ENCODE assay signal across 1 cellular context in the genomic region with DNA sequence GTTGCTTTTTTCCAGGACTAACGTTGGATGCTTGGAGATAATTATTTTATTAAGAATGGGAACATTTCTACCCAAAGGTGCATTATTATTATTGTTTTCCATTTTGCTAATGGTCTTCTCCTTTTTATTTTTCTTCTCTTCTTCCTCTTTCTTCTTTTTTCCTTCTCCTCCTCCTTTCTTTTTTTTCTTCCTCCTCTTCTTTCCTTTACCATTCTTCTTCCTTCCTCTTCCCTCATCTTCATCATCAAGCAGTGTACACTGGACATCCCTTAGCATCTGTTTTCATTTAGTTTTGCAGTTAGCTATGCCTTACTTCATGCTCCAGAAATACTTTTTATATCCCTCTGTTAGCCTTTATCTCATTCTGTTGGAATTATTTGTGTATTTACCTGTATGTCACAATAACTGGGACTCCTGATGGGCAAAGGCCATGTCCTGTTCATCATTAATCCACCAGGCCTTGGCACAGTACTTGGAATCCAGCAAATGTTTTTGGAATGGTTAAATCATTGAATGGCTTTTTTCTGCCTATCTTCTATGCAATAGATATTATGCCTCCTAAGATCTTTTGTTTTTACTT.
TF ChIP-seq lines count a peak whose summit lies in the region.

No MANE protein-coding gene starts in this region.

TF ChIP-seq in HepG2, 621 proteins besides CTCF, POLR2A, EP300 and RAD21 (continued from another document):
- TF ChIP-seq, protein P1, sequence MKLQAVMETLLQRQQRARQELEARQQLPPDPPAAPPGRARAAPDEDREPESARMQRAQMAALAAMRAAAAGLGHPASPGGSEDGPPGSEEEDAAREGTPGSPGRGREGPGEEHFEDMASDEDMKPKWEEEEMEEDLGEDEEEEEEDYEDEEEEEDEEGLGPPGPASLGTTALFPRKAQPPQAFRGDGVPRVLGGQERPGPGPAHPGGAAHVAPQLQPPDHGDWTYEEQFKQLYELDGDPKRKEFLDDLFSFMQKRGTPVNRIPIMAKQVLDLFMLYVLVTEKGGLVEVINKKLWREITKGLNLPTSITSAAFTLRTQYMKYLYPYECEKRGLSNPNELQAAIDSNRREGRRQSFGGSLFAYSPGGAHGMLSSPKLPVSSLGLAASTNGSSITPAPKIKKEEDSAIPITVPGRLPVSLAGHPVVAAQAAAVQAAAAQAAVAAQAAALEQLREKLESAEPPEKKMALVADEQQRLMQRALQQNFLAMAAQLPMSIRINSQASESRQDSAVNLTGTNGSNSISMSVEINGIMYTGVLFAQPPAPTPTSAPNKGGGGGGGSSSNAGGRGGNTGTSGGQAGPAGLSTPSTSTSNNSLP (IDR thresholded peaks at IDR 0.05; ENCODE audit: low read depth, low read length), result peak; percentile 96
- no peak for TF ChIP-seq ZNF724P (CRISPR knock-in tag; IDR thresholded peaks at IDR 0.05; ENCODE audit: borderline replicate concordance)
- peak; percentile 63 for TF ChIP-seq GATAD2A (CRISPR knock-in tag; IDR thresholded peaks at IDR 0.05)
- peak; percentile 60 for TF ChIP-seq TEAD3 (CRISPR knock-in tag; optimal IDR thresholded peaks at IDR 0.05; ENCODE audit: borderline replicate concordance)
- TF ChIP-seq SAP130 (CRISPR knock-in tag; IDR thresholded peaks at IDR 0.05; ENCODE audit: low read depth), result no peak
- TF ChIP-seq, protein P2, sequence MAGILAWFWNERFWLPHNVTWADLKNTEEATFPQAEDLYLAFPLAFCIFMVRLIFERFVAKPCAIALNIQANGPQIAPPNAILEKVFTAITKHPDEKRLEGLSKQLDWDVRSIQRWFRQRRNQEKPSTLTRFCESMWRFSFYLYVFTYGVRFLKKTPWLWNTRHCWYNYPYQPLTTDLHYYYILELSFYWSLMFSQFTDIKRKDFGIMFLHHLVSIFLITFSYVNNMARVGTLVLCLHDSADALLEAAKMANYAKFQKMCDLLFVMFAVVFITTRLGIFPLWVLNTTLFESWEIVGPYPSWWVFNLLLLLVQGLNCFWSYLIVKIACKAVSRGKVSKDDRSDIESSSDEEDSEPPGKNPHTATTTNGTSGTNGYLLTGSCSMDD (CRISPR knock-in tag; IDR thresholded peaks at IDR 0.05), result no peak
- TF ChIP-seq NR2F2 (IDR thresholded peaks at IDR 0.05; ENCODE audit: borderline replicate concordance, low read depth), result no peak
- no peak for TF ChIP-seq ZNF33A (CRISPR knock-in tag; IDR thresholded peaks at IDR 0.05; ENCODE audit: borderline replicate concordance)
- TF ChIP-seq HIVEP1 (CRISPR knock-in tag; IDR thresholded peaks at IDR 0.05), result no peak
- no peak for TF ChIP-seq MXI1 (IDR thresholded peaks at IDR 0.05; ENCODE audit: borderline replicate concordance, low read depth, low read length)
- no peak for TF ChIP-seq ZNF337 (CRISPR knock-in tag; IDR thresholded peaks at IDR 0.05; ENCODE audit: borderline replicate concordance, low read depth)
- TF ChIP-seq ZNF563 (CRISPR knock-in tag; IDR thresholded peaks at IDR 0.05), result no peak
- no peak for TF ChIP-seq HDAC6 (IDR thresholded peaks at IDR 0.05; ENCODE audit: low read depth, low read length)
- no peak for TF ChIP-seq FOXA1 (IDR thresholded peaks at IDR 0.05)
- TF ChIP-seq FOXA1 (CRISPR knock-in tag; IDR thresholded peaks at IDR 0.05), result peak; percentile 54; the same call in 1 of the 2 replicates
- no peak for TF ChIP-seq NFE2L1 (CRISPR knock-in tag; IDR thresholded peaks at IDR 0.05; ENCODE audit: borderline replicate concordance)
- TF ChIP-seq MTF2 (CRISPR knock-in tag; IDR thresholded peaks at IDR 0.05; ENCODE audit: borderline replicate concordance), result no peak
- no peak for TF ChIP-seq NPAS2 (CRISPR knock-in tag; IDR thresholded peaks at IDR 0.05; ENCODE audit: borderline replicate concordance)
- no peak for TF ChIP-seq CBFB (CRISPR knock-in tag; IDR thresholded peaks at IDR 0.05)
- TF ChIP-seq, protein P3, sequence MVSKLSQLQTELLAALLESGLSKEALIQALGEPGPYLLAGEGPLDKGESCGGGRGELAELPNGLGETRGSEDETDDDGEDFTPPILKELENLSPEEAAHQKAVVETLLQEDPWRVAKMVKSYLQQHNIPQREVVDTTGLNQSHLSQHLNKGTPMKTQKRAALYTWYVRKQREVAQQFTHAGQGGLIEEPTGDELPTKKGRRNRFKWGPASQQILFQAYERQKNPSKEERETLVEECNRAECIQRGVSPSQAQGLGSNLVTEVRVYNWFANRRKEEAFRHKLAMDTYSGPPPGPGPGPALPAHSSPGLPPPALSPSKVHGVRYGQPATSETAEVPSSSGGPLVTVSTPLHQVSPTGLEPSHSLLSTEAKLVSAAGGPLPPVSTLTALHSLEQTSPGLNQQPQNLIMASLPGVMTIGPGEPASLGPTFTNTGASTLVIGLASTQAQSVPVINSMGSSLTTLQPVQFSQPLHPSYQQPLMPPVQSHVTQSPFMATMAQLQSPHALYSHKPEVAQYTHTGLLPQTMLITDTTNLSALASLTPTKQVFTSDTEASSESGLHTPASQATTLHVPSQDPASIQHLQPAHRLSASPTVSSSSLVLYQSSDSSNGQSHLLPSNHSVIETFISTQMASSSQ (IDR thresholded peaks at IDR 0.05; ENCODE audit: low read depth), result peak; percentile 31; the same call in 1 of the 2 replicates
- TF ChIP-seq, protein P3 (CRISPR knock-in tag; IDR thresholded peaks at IDR 0.05; ENCODE audit: borderline replicate concordance), result no peak
- TF ChIP-seq, protein P4, sequence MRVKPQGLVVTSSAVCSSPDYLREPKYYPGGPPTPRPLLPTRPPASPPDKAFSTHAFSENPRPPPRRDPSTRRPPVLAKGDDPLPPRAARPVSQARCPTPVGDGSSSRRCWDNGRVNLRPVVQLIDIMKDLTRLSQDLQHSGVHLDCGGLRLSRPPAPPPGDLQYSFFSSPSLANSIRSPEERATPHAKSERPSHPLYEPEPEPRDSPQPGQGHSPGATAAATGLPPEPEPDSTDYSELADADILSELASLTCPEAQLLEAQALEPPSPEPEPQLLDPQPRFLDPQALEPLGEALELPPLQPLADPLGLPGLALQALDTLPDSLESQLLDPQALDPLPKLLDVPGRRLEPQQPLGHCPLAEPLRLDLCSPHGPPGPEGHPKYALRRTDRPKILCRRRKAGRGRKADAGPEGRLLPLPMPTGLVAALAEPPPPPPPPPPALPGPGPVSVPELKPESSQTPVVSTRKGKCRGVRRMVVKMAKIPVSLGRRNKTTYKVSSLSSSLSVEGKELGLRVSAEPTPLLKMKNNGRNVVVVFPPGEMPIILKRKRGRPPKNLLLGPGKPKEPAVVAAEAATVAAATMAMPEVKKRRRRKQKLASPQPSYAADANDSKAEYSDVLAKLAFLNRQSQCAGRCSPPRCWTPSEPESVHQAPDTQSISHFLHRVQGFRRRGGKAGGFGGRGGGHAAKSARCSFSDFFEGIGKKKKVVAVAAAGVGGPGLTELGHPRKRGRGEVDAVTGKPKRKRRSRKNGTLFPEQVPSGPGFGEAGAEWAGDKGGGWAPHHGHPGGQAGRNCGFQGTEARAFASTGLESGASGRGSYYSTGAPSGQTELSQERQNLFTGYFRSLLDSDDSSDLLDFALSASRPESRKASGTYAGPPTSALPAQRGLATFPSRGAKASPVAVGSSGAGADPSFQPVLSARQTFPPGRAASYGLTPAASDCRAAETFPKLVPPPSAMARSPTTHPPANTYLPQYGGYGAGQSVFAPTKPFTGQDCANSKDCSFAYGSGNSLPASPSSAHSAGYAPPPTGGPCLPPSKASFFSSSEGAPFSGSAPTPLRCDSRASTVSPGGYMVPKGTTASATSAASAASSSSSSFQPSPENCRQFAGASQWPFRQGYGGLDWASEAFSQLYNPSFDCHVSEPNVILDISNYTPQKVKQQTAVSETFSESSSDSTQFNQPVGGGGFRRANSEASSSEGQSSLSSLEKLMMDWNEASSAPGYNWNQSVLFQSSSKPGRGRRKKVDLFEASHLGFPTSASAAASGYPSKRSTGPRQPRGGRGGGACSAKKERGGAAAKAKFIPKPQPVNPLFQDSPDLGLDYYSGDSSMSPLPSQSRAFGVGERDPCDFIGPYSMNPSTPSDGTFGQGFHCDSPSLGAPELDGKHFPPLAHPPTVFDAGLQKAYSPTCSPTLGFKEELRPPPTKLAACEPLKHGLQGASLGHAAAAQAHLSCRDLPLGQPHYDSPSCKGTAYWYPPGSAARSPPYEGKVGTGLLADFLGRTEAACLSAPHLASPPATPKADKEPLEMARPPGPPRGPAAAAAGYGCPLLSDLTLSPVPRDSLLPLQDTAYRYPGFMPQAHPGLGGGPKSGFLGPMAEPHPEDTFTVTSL (CRISPR knock-in tag; IDR thresholded peaks at IDR 0.05; ENCODE audit: borderline replicate concordance), result peak; percentile 62; the same call in 1 of the 2 replicates
- TF ChIP-seq CBX1 (IDR thresholded peaks at IDR 0.05; ENCODE audit: low read depth), result no peak
- TF ChIP-seq, protein P5, sequence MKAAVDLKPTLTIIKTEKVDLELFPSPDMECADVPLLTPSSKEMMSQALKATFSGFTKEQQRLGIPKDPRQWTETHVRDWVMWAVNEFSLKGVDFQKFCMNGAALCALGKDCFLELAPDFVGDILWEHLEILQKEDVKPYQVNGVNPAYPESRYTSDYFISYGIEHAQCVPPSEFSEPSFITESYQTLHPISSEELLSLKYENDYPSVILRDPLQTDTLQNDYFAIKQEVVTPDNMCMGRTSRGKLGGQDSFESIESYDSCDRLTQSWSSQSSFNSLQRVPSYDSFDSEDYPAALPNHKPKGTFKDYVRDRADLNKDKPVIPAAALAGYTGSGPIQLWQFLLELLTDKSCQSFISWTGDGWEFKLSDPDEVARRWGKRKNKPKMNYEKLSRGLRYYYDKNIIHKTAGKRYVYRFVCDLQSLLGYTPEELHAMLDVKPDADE (CRISPR knock-in tag; IDR thresholded peaks at IDR 0.05), result no peak
- TF ChIP-seq AHR (CRISPR knock-in tag; IDR thresholded peaks at IDR 0.05), result no peak
- no peak for TF ChIP-seq AGO2 (optimal IDR thresholded peaks at IDR 0.05; ENCODE audit: low read depth, low read length)
- TF ChIP-seq FOXA3 (CRISPR knock-in tag; IDR thresholded peaks at IDR 0.05), result peak; percentile 62
- peak; percentile 78 for TF ChIP-seq CEBPG (CRISPR knock-in tag; IDR thresholded peaks at IDR 0.05)
- TF ChIP-seq, protein P6, sequence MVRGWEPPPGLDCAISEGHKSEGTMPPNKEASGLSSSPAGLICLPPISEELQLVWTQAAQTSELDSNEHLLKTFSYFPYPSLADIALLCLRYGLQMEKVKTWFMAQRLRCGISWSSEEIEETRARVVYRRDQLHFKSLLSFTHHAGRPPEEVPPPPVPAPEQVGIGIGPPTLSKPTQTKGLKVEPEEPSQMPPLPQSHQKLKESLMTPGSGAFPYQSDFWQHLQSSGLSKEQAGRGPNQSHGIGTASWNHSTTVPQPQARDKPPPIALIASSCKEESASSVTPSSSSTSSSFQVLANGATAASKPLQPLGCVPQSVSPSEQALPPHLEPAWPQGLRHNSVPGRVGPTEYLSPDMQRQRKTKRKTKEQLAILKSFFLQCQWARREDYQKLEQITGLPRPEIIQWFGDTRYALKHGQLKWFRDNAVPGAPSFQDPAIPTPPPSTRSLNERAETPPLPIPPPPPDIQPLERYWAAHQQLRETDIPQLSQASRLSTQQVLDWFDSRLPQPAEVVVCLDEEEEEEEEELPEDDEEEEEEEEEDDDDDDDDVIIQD (CRISPR knock-in tag; IDR thresholded peaks at IDR 0.05; ENCODE audit: low read depth), result 0 out of 2 replicates have a peak, but pooled peaks have one; percentile 47
- TF ChIP-seq NFE2L2 (IDR thresholded peaks at IDR 0.05; ENCODE audit: low read length), result no peak
- TF ChIP-seq EHMT2 (IDR thresholded peaks at IDR 0.05; ENCODE audit: borderline replicate concordance, low read depth, low read length), result peak; percentile 41; the same call in 1 of the 2 replicates
- TF ChIP-seq, protein P7, sequence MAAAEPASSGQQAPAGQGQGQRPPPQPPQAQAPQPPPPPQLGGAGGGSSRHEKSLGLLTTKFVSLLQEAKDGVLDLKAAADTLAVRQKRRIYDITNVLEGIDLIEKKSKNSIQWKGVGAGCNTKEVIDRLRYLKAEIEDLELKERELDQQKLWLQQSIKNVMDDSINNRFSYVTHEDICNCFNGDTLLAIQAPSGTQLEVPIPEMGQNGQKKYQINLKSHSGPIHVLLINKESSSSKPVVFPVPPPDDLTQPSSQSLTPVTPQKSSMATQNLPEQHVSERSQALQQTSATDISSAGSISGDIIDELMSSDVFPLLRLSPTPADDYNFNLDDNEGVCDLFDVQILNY (CRISPR knock-in tag; conservative IDR thresholded peaks at IDR 0.05), result no peak
- TF ChIP-seq TCF12 (IDR thresholded peaks at IDR 0.05), result no peak
- TF ChIP-seq TCF12 (CRISPR knock-in tag; IDR thresholded peaks at IDR 0.05), result no peak
